8 cellular contexts compared by ENCODE assay signal in genomic region chr1:201154389-201155165, GRCh38. TPM values are rescaled to one million over a fixed set of nuclear protein-coding genes. Genes with fewer than 3 reads are reported as not detected.
DNase-seq lines count a peak whose midpoint lies in the region; ATAC-seq, FAIRE-seq and TF ChIP-seq lines count a peak whose summit lies in the region.

TMEM9 (minus strand) TSS chr1:201154474; CDS start chr1:201153923, 551 bp downstream.

- CTCF ChIA-PET in A549 (lab: Yijun Ruan, JAX): interaction anchor here (0.6 to 11.5 kb wide), 9 partner anchors 10 to 111 kb away, joined by 3 to 112 read pairs (median 4); no protein-coding TSS in a partner anchor

- ATAC-seq in A549 (peak; percentile 88 to 95), GM18873 (IDR thresholded peaks at IDR 0.05; ENCODE audit: low FRiP score, unreplicated experiment) (peak; percentile 82), HG03175 (IDR thresholded peaks at IDR 0.05; ENCODE audit: unreplicated experiment) (peak; percentile 96)

- no peak for TF ChIP-seq EP300 in A549 (IDR thresholded peaks at IDR 0.05)

- POLR2A ChIA-PET in A549 (lab: Yijun Ruan, JAX): interaction anchor here (0.6 to 1.3 kb wide), 4 partner anchors 9 to 17 kb away, joined by 3 to 5 read pairs (median 5); no protein-coding TSS in a partner anchor

- intact Hi-C loops in breast epithelium (cut with DNase I; ENCODE audit: low total_unique reads): no loop called here

- TF ChIP-seq RAD21 in A549 (conservative IDR thresholded peaks at IDR 0.05 in 1 of 2, IDR thresholded peaks at IDR 0.05 in 1 of 2): no peak

- WGBS in A549 (ENCODE audit: missing lambda C conversion rate): 28% methylated on average over 21 of the region's 31 CpGs

- TF ChIP-seq POLR2A in A549 (IDR thresholded peaks at IDR 0.05; ENCODE audit: low read length) (no peak), breast epithelium (IDR thresholded peaks at IDR 0.05) (peak; percentile 23)

- H3K27me3 ChIP-seq in WERI-Rb-1 (ENCODE audit: insufficient read depth, low read depth, severe bottlenecking) (no peaks in the 10 kb centered on the region), breast epithelium (no peaks in the 10 kb centered on the region), skeletal muscle tissue (ENCODE audit: control insufficient read depth in 3 of 3, insufficient read depth in 3 of 3, low read length in 3 of 3) (no peaks in the 10 kb centered on the region)

- H3K9me3 ChIP-seq in A549 (no peaks in the 10 kb centered on the region), WERI-Rb-1 (ENCODE audit: severe bottlenecking) (peaks cover 3% of the 10 kb centered on the region), breast epithelium (no peaks in the 10 kb centered on the region), iPS-18c (ENCODE audit: control insufficient read depth, insufficient read depth, low read length) (no peaks in the 10 kb centered on the region), skeletal muscle tissue (ENCODE audit: control insufficient read depth in 3 of 3, low read length in 3 of 3) (no peaks in the 10 kb centered on the region)

- H3K9ac ChIP-seq in skeletal muscle tissue (ENCODE audit: low read depth in 1 of 3, low read length in 3 of 3): peak within 1 kb of the TSS; percentile 76 to 89 (median 84)

- DNase-seq in A549 (ENCODE audit: low read depth in 1 of 2, low spot score in 1 of 2) (peak; percentile 93 to 97), NCI-H2227 treated with DMSO at 0.1 percent for 48 hours (lab: John Stamatoyannopoulos, UW) (peak; percentile 97), WERI-Rb-1 (peak; percentile 100), breast epithelium (ENCODE audit: low spot score in 2 of 2) (peak; percentile 96 to 99)

- H3K36me3 ChIP-seq in WERI-Rb-1: peaks cover 40% of the 10 kb centered on the region
- H3K36me3 ChIP-seq in breast epithelium: no peaks in the 10 kb centered on the region
- peaks cover 10 to 22% (median 22%) of the 10 kb centered on the region in 3 donors for H3K36me3 ChIP-seq in skeletal muscle tissue (ENCODE audit: control insufficient read depth in 3 of 3, insufficient read depth in 3 of 3, low read length in 3 of 3)

- H3K4me3 ChIP-seq in A549: peak within 1 kb of the TSS; percentile 95
- H3K4me3 ChIP-seq in WERI-Rb-1 (ENCODE audit: low read depth, low read length): peak within 1 kb of the TSS; percentile 65
- H3K4me3 ChIP-seq in breast epithelium: peak within 1 kb of the TSS; percentile 74 to 90 (median 86)
- H3K4me3 ChIP-seq in iPS-18c (ENCODE audit: insufficient read depth, low read depth, low read length): peak within 1 kb of the TSS; percentile 79
- H3K4me3 ChIP-seq in skeletal muscle tissue (ENCODE audit: low read length in 3 of 3): peak within 1 kb of the TSS; percentile 82 to 89 (median 89)

- TF ChIP-seq CTCF in A549 (IDR thresholded peaks at IDR 0.05): no peak
- TF ChIP-seq CTCF in WERI-Rb-1 (IDR thresholded peaks at IDR 0.05; ENCODE audit: low read depth, low read length): no peak
- TF ChIP-seq CTCF in breast epithelium (IDR thresholded peaks at IDR 0.05): no peak

- FAIRE-seq in A549 (lab: Jason Lieb, UNC): peak; percentile 13

- H3K4me2 ChIP-seq in A549: peak within 1 kb of the TSS; percentile 94

- H3K4me1 ChIP-seq in A549 (peaks cover 7% of the 10 kb centered on the region), breast epithelium (peaks cover 0 to 4% of the 10 kb centered on the region in 2 donors), skeletal muscle tissue (ENCODE audit: control insufficient read depth in 3 of 3, insufficient read depth in 3 of 3, low read length in 3 of 3) (peaks cover 31 to 32% (median 31%) of the 10 kb centered on the region in 3 donors)

- peak within 1 kb of the TSS; percentile 91 to 97 for H3K27ac ChIP-seq in A549
- H3K27ac ChIP-seq in WERI-Rb-1: peak within 1 kb of the TSS; percentile 85
- H3K27ac ChIP-seq in breast epithelium: peak within 1 kb of the TSS; percentile 64 to 79
- peak within 1 kb of the TSS; percentile 46 for H3K27ac ChIP-seq in skeletal muscle tissue (ENCODE audit: low read depth, low read length)

TF ChIP-seq in A549, 52 proteins besides CTCF, POLR2A, EP300 and RAD21:
- no peak for TF ChIP-seq SREBF2 (IDR thresholded peaks at IDR 0.05)
- TF ChIP-seq CEBPB (IDR thresholded peaks at IDR 0.05): peak; percentile 97 to 100
- TF ChIP-seq ZFP36 (IDR thresholded peaks at IDR 0.05; ENCODE audit: borderline replicate concordance, partially characterized antibody): no peak
- no peak for TF ChIP-seq KDM5A (IDR thresholded peaks at IDR 0.05)
- TF ChIP-seq, protein P1, sequence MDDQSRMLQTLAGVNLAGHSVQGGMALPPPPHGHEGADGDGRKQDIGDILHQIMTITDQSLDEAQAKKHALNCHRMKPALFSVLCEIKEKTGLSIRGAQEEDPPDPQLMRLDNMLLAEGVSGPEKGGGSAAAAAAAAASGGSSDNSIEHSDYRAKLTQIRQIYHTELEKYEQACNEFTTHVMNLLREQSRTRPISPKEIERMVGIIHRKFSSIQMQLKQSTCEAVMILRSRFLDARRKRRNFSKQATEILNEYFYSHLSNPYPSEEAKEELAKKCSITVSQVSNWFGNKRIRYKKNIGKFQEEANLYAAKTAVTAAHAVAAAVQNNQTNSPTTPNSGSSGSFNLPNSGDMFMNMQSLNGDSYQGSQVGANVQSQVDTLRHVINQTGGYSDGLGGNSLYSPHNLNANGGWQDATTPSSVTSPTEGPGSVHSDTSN (IDR thresholded peaks at IDR 0.05): peak; percentile 91
- TF ChIP-seq CBX2 (IDR thresholded peaks at IDR 0.05; ENCODE audit: borderline replicate concordance, low read depth): no peak
- TF ChIP-seq ZSCAN20 (CRISPR knock-in tag; IDR thresholded peaks at IDR 0.05): no peak
- TF ChIP-seq, protein P2, sequence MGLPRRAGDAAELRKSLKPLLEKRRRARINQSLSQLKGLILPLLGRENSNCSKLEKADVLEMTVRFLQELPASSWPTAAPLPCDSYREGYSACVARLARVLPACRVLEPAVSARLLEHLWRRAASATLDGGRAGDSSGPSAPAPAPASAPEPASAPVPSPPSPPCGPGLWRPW (IDR thresholded peaks at IDR 0.05): peak; percentile 39; the same call in 1 of the 2 replicates
- TF ChIP-seq, protein P3, sequence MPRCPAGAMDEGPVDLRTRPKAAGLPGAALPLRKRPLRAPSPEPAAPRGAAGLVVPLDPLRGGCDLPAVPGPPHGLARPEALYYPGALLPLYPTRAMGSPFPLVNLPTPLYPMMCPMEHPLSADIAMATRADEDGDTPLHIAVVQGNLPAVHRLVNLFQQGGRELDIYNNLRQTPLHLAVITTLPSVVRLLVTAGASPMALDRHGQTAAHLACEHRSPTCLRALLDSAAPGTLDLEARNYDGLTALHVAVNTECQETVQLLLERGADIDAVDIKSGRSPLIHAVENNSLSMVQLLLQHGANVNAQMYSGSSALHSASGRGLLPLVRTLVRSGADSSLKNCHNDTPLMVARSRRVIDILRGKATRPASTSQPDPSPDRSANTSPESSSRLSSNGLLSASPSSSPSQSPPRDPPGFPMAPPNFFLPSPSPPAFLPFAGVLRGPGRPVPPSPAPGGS (IDR thresholded peaks at IDR 0.05): 0 out of 3 replicates have a peak, but pooled peaks have one; percentile 74
- TF ChIP-seq SMC3 (IDR thresholded peaks at IDR 0.05): no peak
- TF ChIP-seq EHF (CRISPR knock-in tag; IDR thresholded peaks at IDR 0.05): no peak
- no peak for TF ChIP-seq BHLHE40 (IDR thresholded peaks at IDR 0.05; ENCODE audit: low read depth, low read length)
- no peak for TF ChIP-seq CHD2 (IDR thresholded peaks at IDR 0.05; ENCODE audit: low read length, partially characterized antibody)
- TF ChIP-seq TFCP2L1 (CRISPR knock-in tag; IDR thresholded peaks at IDR 0.05): no peak
- no peak for TF ChIP-seq FOXS1 (CRISPR knock-in tag; IDR thresholded peaks at IDR 0.05)

RNA-seq across cellular contexts. Expression of gene TMEM9, which starts in this region (rescaled TPM):
- polyA plus RNA-seq in A549 (2011; rRNA removed) (97.0 and 119 TPM in 2 replicates), A549 (2017; fragmentation: RNase III; extraction: RNeasy Plus Mini Kit Qiagen cat#74134 plus additional on column Dnase treatment) (75.7 to 86.8 TPM (median 83.3 TPM) in 3 replicates)
- polyA plus RNA-seq in A549 (2012; cell fraction: cytosol; rRNA removed): 110 and 139 TPM in 2 replicates
- polyA plus RNA-seq in A549 (2012; cell fraction: nucleus; rRNA removed): 114 and 137 TPM in 2 replicates
- polyA minus RNA-seq in A549 (2011; rRNA and poly(A)+ RNA removed): 68.8 and 75.9 TPM in 2 replicates
- total RNA-seq in breast epithelium (100 to 1,000 TPM in 1 of 3 donors, 10 to 100 TPM in 2; 48.3 to 104 (median 99.8) TPM), skeletal muscle tissue (50.1 TPM)

Comparison
In these comparisons a context has a peak if more than half of its experiments do, and no peak if none do; other contexts are left out.
1. Peak in every context shown above with its lines: DNase-seq, ATAC-seq, H3K4me3 ChIP-seq and H3K27ac ChIP-seq.